8 cellular contexts compared by ENCODE assay signal in genomic region chr17:3845754-3846738, GRCh38. TPM values are rescaled to one million over a fixed set of nuclear protein-coding genes. Genes with fewer than 3 reads are reported as not detected.
A peak's percentile ranks its signal among the peaks of the same experiment; 100 is the strongest.
DNase-seq lines count a peak whose midpoint lies in the region; ATAC-seq and TF ChIP-seq lines count a peak whose summit lies in the region.

TSS of gene NCBP3 (minus strand) at chr17:3846246. CDS start at chr17:3846223, 23 bp downstream.

- peak within 1 kb of the TSS; percentile 91 to 96 (median 94) for H3K4me3 Mint-ChIP-seq in CD4-positive, alpha-beta memory T cell

- H3K4me1 Mint-ChIP-seq in CD4-positive, alpha-beta memory T cell, result peaks cover 12 to 33% (median 23%) of the 10 kb centered on the region in 4 donors

- H3K9me3 ChIP-seq in CD4-positive, alpha-beta memory T cell (ENCODE audit: control insufficient read depth in 1 of 2, low read length in 2 of 2), result no peaks in the 10 kb centered on the region
- H3K9me3 ChIP-seq in right lobe of liver, result no peaks in the 10 kb centered on the region

- no peaks in the 10 kb centered on the region for H3K27me3 ChIP-seq in CD4-positive, alpha-beta memory T cell (ENCODE audit: insufficient read depth, low read length)
- H3K27me3 ChIP-seq in right lobe of liver, result no peaks in the 10 kb centered on the region

- DNase-seq in CD4-positive, alpha-beta memory T cell, result peak; percentile 85 to 93 (median 90)
- DNase-seq in NCI-H774 (lab: John Stamatoyannopoulos, UW), result peak; percentile 71
- peak; percentile 89 to 90 for DNase-seq in activated CD4-positive, alpha-beta T cell treated with anti-CD3 and anti-CD28 coated beads, Interleukin-2, amount 50 U/mL, for 48 hours
- DNase-seq in dermis microvascular lymphatic vessel endothelial cell (ENCODE audit: low read depth in 2 of 2), result peak; percentile 83 to 95
- peak; percentile 92 to 94 (median 93) for DNase-seq in right lobe of liver
- DNase-seq in stimulated activated CD4-positive, alpha-beta T cell treated with anti-CD3 and anti-CD28 coated beads, Interleukin-4, amount 100 ng/mL, for 4 hours, result peak; percentile 90 to 94

- TF ChIP-seq CTCF in right lobe of liver (IDR thresholded peaks at IDR 0.05), result peak; percentile 91 to 99 (median 98)

- H3K36me3 Mint-ChIP-seq in CD4-positive, alpha-beta memory T cell, result peaks cover 6 to 19% of the 10 kb centered on the region in 2 donors

- peak; percentile 96 for TF ChIP-seq POLR2A in right lobe of liver (IDR thresholded peaks at IDR 0.05)

- intact Hi-C loops in CD4-positive, alpha-beta memory T cell (cut with micrococcal nuclease), result loop anchor here (1.0 to 10.0 kb wide), 7 partner anchors 109 to 799 kb away; partner anchors contain the start of genes ATP2A3, EMC6, TAX1BP3 and UBE2G1
- intact Hi-C loops in right lobe of liver (cut with DNase I), result loop anchor here in 1 of 2 donors (10.0 kb wide), 1 partner anchor 111 kb away; no protein-coding TSS in a partner anchor

- 1% methylated on average over 41 of the region's 84 CpGs for WGBS in right lobe of liver (ENCODE audit: insufficient coverage, low coverage, low lambda C conversion rate, missing lambda C conversion rate)

- ATAC-seq in GM19395 (IDR thresholded peaks at IDR 0.05; ENCODE audit: unreplicated experiment) (peak; percentile 91), HG03558 (IDR thresholded peaks at IDR 0.05; ENCODE audit: extremely low read depth, unreplicated experiment) (peak; percentile 73), right lobe of liver (peak; percentile 97 to 99 (median 98))

- H3K4me1 ChIP-seq in CD4-positive, alpha-beta memory T cell (ENCODE audit: insufficient read depth, low read length), result peaks cover 30% of the 10 kb centered on the region
- peaks cover 0 to 13% (median 3%) of the 10 kb centered on the region in 4 donors for H3K4me1 ChIP-seq in right lobe of liver

- H3K27ac ChIP-seq in CD4-positive, alpha-beta memory T cell (ENCODE audit: low read depth, low read length), result peak within 1 kb of the TSS; percentile 84
- peak within 1 kb of the TSS; percentile 59 to 79 (median 72) for H3K27ac ChIP-seq in right lobe of liver

- H3K9me3 Mint-ChIP-seq in CD4-positive, alpha-beta memory T cell, result no peaks in the 10 kb centered on the region

- POLR2A ChIA-PET in CD4-positive, alpha-beta memory T cell (lab: Charles Lee; ENCODE audit: partially characterized antibody), result interaction anchor here (0.5 to 3.5 kb wide), 24 partner anchors 8 to 711 kb away, joined by 3 to 32 read pairs (median 4); partner anchors contain the start of genes ATP2A3, CAMKK1, CTNS and CYB5D2

- peaks cover 7% of the 10 kb centered on the region for H3K36me3 ChIP-seq in CD4-positive, alpha-beta memory T cell (ENCODE audit: insufficient read depth, low read length)
- H3K36me3 ChIP-seq in right lobe of liver, result peaks cover 3 to 24% (median 5%) of the 10 kb centered on the region in 4 donors

- H3K4me3 ChIP-seq in CD4-positive, alpha-beta memory T cell (ENCODE audit: low read length in 2 of 2), result peak within 1 kb of the TSS; percentile 38 to 85
- H3K4me3 ChIP-seq in right lobe of liver, result peak within 1 kb of the TSS; percentile 75 to 92 (median 91)

- peak within 1 kb of the TSS; percentile 87 to 94 (median 89) for H3K27ac Mint-ChIP-seq in CD4-positive, alpha-beta memory T cell

- CTCF ChIA-PET in CD4-positive, alpha-beta memory T cell (lab: Charles Lee; ENCODE audit: partially characterized antibody), result interaction anchor here (0.7 to 9.0 kb wide), 27 partner anchors 9 to 797 kb away, joined by 3 to 127 read pairs (median 4); partner anchors contain the start of gene CAMKK1

- no peaks in the 10 kb centered on the region for H3K27me3 Mint-ChIP-seq in CD4-positive, alpha-beta memory T cell

RNA-seq across cellular contexts. Expression of gene NCBP3, which starts in this region (rescaled TPM):
- 10 to 100 TPM; 48.5 to 66.7 TPM for total RNA-seq in CD4-positive, alpha-beta memory T cell
- 10 to 100 TPM in 1 of 2 donors, 1 to 10 TPM in 1; 7.7 to 15.8 TPM for polyA plus RNA-seq in CD4-positive, alpha-beta memory T cell
- total RNA-seq in dermis microvascular lymphatic vessel endothelial cell (12.2 and 18.0 TPM in 2 replicates), right lobe of liver (10 to 100 TPM in 4 of 6 experiments, 1 to 10 TPM in 2; 8.6 to 15.1 (median 10.5) TPM)

Comparison
In these comparisons a context has a peak if more than half of its experiments do, and no peak if none do; other contexts are left out.
1. Peak in every context shown above with its lines: DNase-seq, ATAC-seq, H3K4me3 ChIP-seq and H3K27ac ChIP-seq.